1 cellular context compared by ENCODE assay signal in the genomic region with DNA sequence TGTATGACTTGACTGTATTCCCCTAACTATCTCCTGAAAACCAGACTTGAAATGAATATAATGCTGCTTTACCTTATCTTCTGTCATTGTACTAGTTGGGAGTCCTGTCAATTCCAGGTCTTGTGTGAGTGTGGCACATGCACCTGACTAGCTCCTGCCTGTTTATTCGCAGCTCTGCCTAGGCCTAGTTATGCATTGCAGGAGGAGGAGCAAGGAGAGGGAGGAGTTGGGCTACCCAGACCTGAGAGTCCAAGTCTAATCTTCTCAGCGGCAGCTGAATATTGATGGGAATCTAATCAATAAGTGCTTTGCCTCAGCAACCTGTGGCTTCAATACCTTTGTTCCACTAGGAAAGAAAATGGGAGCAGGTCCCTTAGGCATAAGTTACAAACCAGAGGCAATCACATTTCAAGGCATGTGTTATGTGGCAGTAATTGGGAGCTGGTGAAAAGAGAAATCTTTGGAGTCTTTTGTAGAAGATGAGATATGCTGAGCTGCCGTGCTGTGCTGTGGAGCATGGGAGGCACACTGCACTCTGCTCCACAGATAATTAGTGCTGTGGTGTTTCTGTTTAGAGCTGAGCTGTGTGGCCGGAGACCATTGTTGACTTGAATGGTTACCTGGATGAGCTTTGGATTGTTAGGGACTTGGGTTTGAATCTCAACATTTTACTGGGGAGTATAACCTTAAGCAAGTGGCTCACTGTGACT.
TF ChIP-seq lines count a peak whose summit lies in the region.

A gene (minus strand): TSS at position 137 of the 710 bp plus-strand sequence. CDS start 50 bp downstream, at position 87.

TF ChIP-seq in SK-N-SH treated with all-trans-retinoic acid at 6 μM for 48 hours, 23 proteins besides CTCF, POLR2A, EP300 and RAD21:
- TF ChIP-seq ZFP30 (CRISPR knock-in tag; IDR thresholded peaks at IDR 0.05) (no peak), ZNF565 (CRISPR knock-in tag; conservative IDR thresholded peaks at IDR 0.05; ENCODE audit: low read depth) (no peak), ZNF70 (CRISPR knock-in tag; IDR thresholded peaks at IDR 0.05) (no peak), TCF4 (CRISPR knock-in tag; IDR thresholded peaks at IDR 0.05; ENCODE audit: borderline replicate concordance) (no peak), CSDC2 (CRISPR knock-in tag; IDR thresholded peaks at IDR 0.05) (no peak)
- TF ChIP-seq, protein P1, sequence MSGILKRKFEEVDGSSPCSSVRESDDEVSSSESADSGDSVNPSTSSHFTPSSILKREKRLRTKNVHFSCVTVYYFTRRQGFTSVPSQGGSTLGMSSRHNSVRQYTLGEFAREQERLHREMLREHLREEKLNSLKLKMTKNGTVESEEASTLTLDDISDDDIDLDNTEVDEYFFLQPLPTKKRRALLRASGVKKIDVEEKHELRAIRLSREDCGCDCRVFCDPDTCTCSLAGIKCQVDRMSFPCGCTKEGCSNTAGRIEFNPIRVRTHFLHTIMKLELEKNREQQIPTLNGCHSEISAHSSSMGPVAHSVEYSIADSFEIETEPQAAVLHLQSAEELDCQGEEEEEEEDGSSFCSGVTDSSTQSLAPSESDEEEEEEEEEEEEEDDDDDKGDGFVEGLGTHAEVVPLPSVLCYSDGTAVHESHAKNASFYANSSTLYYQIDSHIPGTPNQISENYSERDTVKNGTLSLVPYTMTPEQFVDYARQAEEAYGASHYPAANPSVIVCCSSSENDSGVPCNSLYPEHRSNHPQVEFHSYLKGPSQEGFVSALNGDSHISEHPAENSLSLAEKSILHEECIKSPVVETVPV (CRISPR knock-in tag; IDR thresholded peaks at IDR 0.05) = no peak
- TF ChIP-seq, protein P2, sequence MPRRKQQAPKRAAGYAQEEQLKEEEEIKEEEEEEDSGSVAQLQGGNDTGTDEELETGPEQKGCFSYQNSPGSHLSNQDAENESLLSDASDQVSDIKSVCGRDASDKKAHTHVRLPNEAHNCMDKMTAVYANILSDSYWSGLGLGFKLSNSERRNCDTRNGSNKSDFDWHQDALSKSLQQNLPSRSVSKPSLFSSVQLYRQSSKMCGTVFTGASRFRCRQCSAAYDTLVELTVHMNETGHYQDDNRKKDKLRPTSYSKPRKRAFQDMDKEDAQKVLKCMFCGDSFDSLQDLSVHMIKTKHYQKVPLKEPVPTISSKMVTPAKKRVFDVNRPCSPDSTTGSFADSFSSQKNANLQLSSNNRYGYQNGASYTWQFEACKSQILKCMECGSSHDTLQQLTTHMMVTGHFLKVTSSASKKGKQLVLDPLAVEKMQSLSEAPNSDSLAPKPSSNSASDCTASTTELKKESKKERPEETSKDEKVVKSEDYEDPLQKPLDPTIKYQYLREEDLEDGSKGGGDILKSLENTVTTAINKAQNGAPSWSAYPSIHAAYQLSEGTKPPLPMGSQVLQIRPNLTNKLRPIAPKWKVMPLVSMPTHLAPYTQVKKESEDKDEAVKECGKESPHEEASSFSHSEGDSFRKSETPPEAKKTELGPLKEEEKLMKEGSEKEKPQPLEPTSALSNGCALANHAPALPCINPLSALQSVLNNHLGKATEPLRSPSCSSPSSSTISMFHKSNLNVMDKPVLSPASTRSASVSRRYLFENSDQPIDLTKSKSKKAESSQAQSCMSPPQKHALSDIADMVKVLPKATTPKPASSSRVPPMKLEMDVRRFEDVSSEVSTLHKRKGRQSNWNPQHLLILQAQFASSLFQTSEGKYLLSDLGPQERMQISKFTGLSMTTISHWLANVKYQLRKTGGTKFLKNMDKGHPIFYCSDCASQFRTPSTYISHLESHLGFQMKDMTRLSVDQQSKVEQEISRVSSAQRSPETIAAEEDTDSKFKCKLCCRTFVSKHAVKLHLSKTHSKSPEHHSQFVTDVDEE (CRISPR knock-in tag; IDR thresholded peaks at IDR 0.05) = no peak
